24 cellular contexts compared by ENCODE assay signal in the genomic region with DNA sequence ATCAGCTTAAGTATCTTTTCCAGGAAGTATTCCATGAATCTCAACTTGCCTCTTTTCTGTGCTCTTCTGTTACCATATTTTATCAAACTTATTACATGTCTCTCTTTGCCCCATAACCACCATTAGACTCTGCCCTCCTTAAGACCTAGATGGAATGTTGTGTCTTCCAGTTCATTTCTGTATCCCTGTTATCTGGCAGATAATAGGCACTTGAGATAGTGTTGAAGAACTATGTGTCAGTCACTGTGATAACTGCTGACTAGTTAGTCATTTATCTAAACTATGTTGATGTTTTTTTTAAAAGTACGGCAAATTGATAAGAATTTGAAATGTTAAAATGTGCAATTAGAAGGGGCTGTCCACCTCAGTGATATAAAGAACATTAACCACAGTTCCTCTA. TPM values are rescaled to one million over a fixed set of nuclear protein-coding genes. Genes with fewer than 3 reads are reported as not detected.
A peak's percentile ranks its signal among the peaks of the same experiment; 100 is the strongest.
DNase-seq lines count a peak whose midpoint lies in the region; ATAC-seq, FAIRE-seq and TF ChIP-seq lines count a peak whose summit lies in the region.
"Had no signal": no experiment of that assay in that cellular context is flagged by ENCODE, and none has a peak within 500 bp of the region (broad histone marks: within the 10 kb centered on the region; RNA-seq: fewer than 3 reads in every experiment).

No MANE protein-coding gene starts in this region.

- peak overlapping the region; percentile 21 for H3K27ac Mint-ChIP-seq in CD4-positive, alpha-beta T cell
- peak overlapping the region; percentile 27 for H3K27ac Mint-ChIP-seq in astrocyte (ENCODE audit: unreplicated experiment)
- H3K27ac Mint-ChIP-seq in natural killer cell = peak overlapping the region; percentile 49 to 53
- H3K27ac Mint-ChIP-seq: GM23338 had no signal

- peaks cover 51% of the 10 kb centered on the region for H3K36me3 ChIP-seq in astrocyte (ENCODE audit: insufficient read depth, low read length)
- H3K36me3 ChIP-seq: breast epithelium had no signal

- POLR2A ChIA-PET in CD4-positive, alpha-beta T cell (lab: Charles Lee) = no interaction called here

- H3K79me2 ChIP-seq in astrocyte (ENCODE audit: insufficient read depth, low read length) = peaks cover 10% of the 10 kb centered on the region

- no peaks in the 10 kb centered on the region for H3K9me3 Mint-ChIP-seq in CD4-positive, alpha-beta T cell
- H3K9me3 Mint-ChIP-seq in astrocyte (ENCODE audit: unreplicated experiment) = no peaks in the 10 kb centered on the region
- H3K9me3 Mint-ChIP-seq in natural killer cell = no peaks in the 10 kb centered on the region
- H3K9me3 Mint-ChIP-seq: activated T-helper 2 cell treated with anti-CD3 and anti-CD28 coated beads, Interferon-gamma antibody, Interleukin-2, Interleukin-4, amounts not matched to agents 10 μg/mL and 5 μg/mL and 100 μg/mL, durations not matched to agents 14 hours and 24 hours and 36 hours; GM23338 had no signal

- peaks cover 82% of the 10 kb centered on the region for H3K36me3 Mint-ChIP-seq in CD4-positive, alpha-beta T cell (ENCODE audit: low read depth)
- H3K36me3 Mint-ChIP-seq in astrocyte (ENCODE audit: low read depth, unreplicated experiment) = peaks cover 37% of the 10 kb centered on the region
- H3K36me3 Mint-ChIP-seq in natural killer cell = peaks cover 16% of the 10 kb centered on the region

- peaks cover 10% of the 10 kb centered on the region for H4K20me1 ChIP-seq in astrocyte (ENCODE audit: insufficient read depth, low read length)

- no peaks in the 10 kb centered on the region for H3K27me3 ChIP-seq in CD4-positive, alpha-beta T cell (ENCODE audit: control insufficient read depth, insufficient read depth, low read length)
- H3K27me3 ChIP-seq in astrocyte (ENCODE audit: insufficient read depth, low read length) = no peaks in the 10 kb centered on the region
- H3K27me3 ChIP-seq: breast epithelium, suprapubic skin had no signal

- peaks cover 4% of the 10 kb centered on the region for H3K4me1 ChIP-seq in astrocyte (ENCODE audit: insufficient read depth, low read length)
- H3K4me1 ChIP-seq: breast epithelium, suprapubic skin had no signal

- no peak for TF ChIP-seq CTCF in CD4-positive, alpha-beta T cell (IDR thresholded peaks at IDR 0.05)
- no peak for TF ChIP-seq CTCF in astrocyte (IDR thresholded peaks at IDR 0.05; ENCODE audit: insufficient read depth, low read depth, low read length)
- TF ChIP-seq CTCF in natural killer cell (IDR thresholded peaks at IDR 0.05) = no peak

- FAIRE-seq in GM12891 (lab: Jason Lieb, UNC) (peak; percentile 31), astrocyte (lab: Jason Lieb, UNC) (peak; percentile 80)
- FAIRE-seq: K562 had no signal

- no peaks in the 10 kb centered on the region for H3K9me3 ChIP-seq in CD4-positive, alpha-beta T cell (ENCODE audit: control insufficient read depth, low read length)
- H3K9me3 ChIP-seq in astrocyte (ENCODE audit: insufficient read depth, low read depth, low read length) = no peaks in the 10 kb centered on the region
- H3K9me3 ChIP-seq: breast epithelium, suprapubic skin had no signal

- H3K4me1 Mint-ChIP-seq in CD4-positive, alpha-beta T cell (ENCODE audit: low read depth) = peaks cover 27% of the 10 kb centered on the region
- H3K4me1 Mint-ChIP-seq in astrocyte (ENCODE audit: low read depth, unreplicated experiment) (peaks cover 39% of the 10 kb centered on the region), natural killer cell (peaks cover 23 to 24% of the 10 kb centered on the region in 2 donors)

- CTCF ChIA-PET in CD4-positive, alpha-beta T cell (lab: Charles Lee) = interaction anchor here (1.0 kb wide), 1 partner anchor 25 kb away, joined by 3 read pairs; no protein-coding TSS in a partner anchor

- H3K4me3 ChIP-seq in astrocyte (ENCODE audit: insufficient read depth, low read depth, low read length) = no peak overlapping the region
- H3K4me3 ChIP-seq: breast epithelium, GM23338, K562, suprapubic skin had no signal

- no peak overlapping the region for H2AFZ ChIP-seq in astrocyte (ENCODE audit: low read depth, low read length)
- H2AFZ ChIP-seq: GM23338 had no signal

- no peak for ATAC-seq in CD4-positive, alpha-beta T cell (ENCODE audit: poor library complexity)
- ATAC-seq in natural killer cell (no peak), HG03045 (IDR thresholded peaks at IDR 0.05; ENCODE audit: unreplicated experiment) (no peak)
- ATAC-seq: GM23338, K562 had no signal

- TF ChIP-seq POLR2A in GM12891 (IDR thresholded peaks at IDR 0.05; ENCODE audit: low read depth, low read length) = no peak

- intact Hi-C loops in CD4-positive, alpha-beta T cell (cut with DNase I, micrococcal nuclease) = no loop called here
- intact Hi-C loops in natural killer cell (cut with micrococcal nuclease) = no loop called here

- no peaks in the 10 kb centered on the region for H3K27me3 Mint-ChIP-seq in CD4-positive, alpha-beta T cell
- H3K27me3 Mint-ChIP-seq in astrocyte (ENCODE audit: low read depth, unreplicated experiment) (no peaks in the 10 kb centered on the region), natural killer cell (ENCODE audit: low read depth in 2 of 2) (no peaks in the 10 kb centered on the region)

- H3K4me2 ChIP-seq in astrocyte (ENCODE audit: low read length) = no peak overlapping the region
- H3K4me2 ChIP-seq: GM23338 had no signal

- no peak overlapping the region for H3K27ac ChIP-seq in CD4-positive, alpha-beta T cell (ENCODE audit: low read depth, low read length)
- H3K27ac ChIP-seq in astrocyte (ENCODE audit: low read depth, low read length) = no peak overlapping the region
- H3K27ac ChIP-seq: breast epithelium, suprapubic skin, WERI-Rb-1 had no signal

- H3K4me3 Mint-ChIP-seq in CD4-positive, alpha-beta T cell = no peak overlapping the region
- H3K4me3 Mint-ChIP-seq in astrocyte (ENCODE audit: unreplicated experiment) = peak overlapping the region; percentile 4
- H3K4me3 Mint-ChIP-seq in natural killer cell = no peak overlapping the region
- H3K4me3 Mint-ChIP-seq: GM23338 had no signal

- no peak for DNase-seq in CD4-positive, alpha-beta T cell
- DNase-seq in GM12891 (ENCODE audit: insufficient read length, low spot score) = no peak
- DNase-seq in astrocyte (ENCODE audit: low read depth) = peak; percentile 22
- DNase-seq in natural killer cell = no peak
- no peak for DNase-seq in cerebellar cortex (ENCODE audit: low spot score)
- no peak for DNase-seq in NK-92 (lab: John Stamatoyannopoulos, UW; ENCODE audit: unreplicated experiment)
- DNase-seq: activated CD4-positive, alpha-beta T cell treated with anti-CD3 and anti-CD28 coated beads, Interleukin-2, amount 50 U/mL, for 1 hour; amniotic stem cell; C1 segment of cervical spinal cord; dermis blood vessel endothelial cell; DMS53; GDM1; islet precursor cell; NCI-H1105 treated with DMSO at 0.1 percent for 48 hours; NCI-H2029; NCI-H345; NCI-H774; WERI-Rb-1 had no signal

- H3K9ac ChIP-seq in astrocyte (ENCODE audit: low read length) = no peak overlapping the region

TF ChIP-seq in GM12891, 5 proteins besides CTCF, POLR2A, EP300 and RAD21:
- TF ChIP-seq TAF1 (IDR thresholded peaks at IDR 0.05; ENCODE audit: low read depth, low read length) = no peak
- TF ChIP-seq PAX5 (IDR thresholded peaks at IDR 0.05; ENCODE audit: insufficient read depth, low read length, severe bottlenecking) = no peak
- no peak for TF ChIP-seq POLR2AphosphoS5 (IDR thresholded peaks at IDR 0.05; ENCODE audit: low read depth, low read length)

RNA-seq across cellular contexts. Expression of a gene that starts 41.8 kb away (rescaled TPM):
- total RNA-seq in CD4-positive, alpha-beta T cell = 100 to 1,000 TPM; 215 to 224 TPM
- polyA plus RNA-seq in GM12891 (2012; ENCODE audit: low read depth, missing spikeins) = 48.1 TPM
- total RNA-seq in astrocyte = 189 and 194 TPM in 2 replicates
- 100 to 1,000 TPM; 279 to 322 (median 285) TPM for total RNA-seq in natural killer cell
